Comparison of ENCODE assay signal across 1 cellular context in genomic region chr3:149129326-149130123, GRCh38.
A peak's percentile ranks its signal among the peaks of the same experiment; 100 is the strongest.
TF ChIP-seq lines count a peak whose summit lies in the region.

HPS3 (plus strand) TSS chr3:149129638; CDS start chr3:149129724, 86 bp downstream.

TF ChIP-seq in HEK293, 187 proteins besides CTCF, POLR2A, EP300 and RAD21 (continued from another document and continues in another):
- no peak for TF ChIP-seq PRDM2 (tag by site-specific recombination; IDR thresholded peaks at IDR 0.05; ENCODE audit: borderline replicate concordance)
- TF ChIP-seq SETDB1 (IDR thresholded peaks at IDR 0.05; ENCODE audit: insufficient read length, low read length): peak; percentile 72
- TF ChIP-seq GLIS1 (tag by site-specific recombination; IDR thresholded peaks at IDR 0.05): peak; percentile 58
- TF ChIP-seq AEBP2 (tag by site-specific recombination; IDR thresholded peaks at IDR 0.05; ENCODE audit: borderline replicate concordance): no peak
- no peak for TF ChIP-seq ZNF37A (tag by site-specific recombination; IDR thresholded peaks at IDR 0.05)
- no peak for TF ChIP-seq BCL11A (tag by site-specific recombination; IDR thresholded peaks at IDR 0.05; ENCODE audit: low read depth)
- TF ChIP-seq BCL11B (tag by site-specific recombination; IDR thresholded peaks at IDR 0.05; ENCODE audit: low read depth): no peak
- TF ChIP-seq ZNF133 (tag by site-specific recombination; IDR thresholded peaks at IDR 0.05): no peak
- TF ChIP-seq ZNF335 (tag by site-specific recombination; conservative IDR thresholded peaks at IDR 0.05): peak; percentile 97
- TF ChIP-seq ZNF571 (tag by site-specific recombination; IDR thresholded peaks at IDR 0.05): no peak
- no peak for TF ChIP-seq ZFP41 (tag by site-specific recombination; IDR thresholded peaks at IDR 0.05; ENCODE audit: borderline replicate concordance)
- TF ChIP-seq ZNF121 (tag by site-specific recombination; IDR thresholded peaks at IDR 0.05): no peak
- TF ChIP-seq ZNF76 (tag by site-specific recombination; IDR thresholded peaks at IDR 0.05; ENCODE audit: borderline replicate concordance, low read depth): peak; percentile 30; the same call in 1 of the 2 replicates
- TF ChIP-seq ZNF513 (tag by site-specific recombination; IDR thresholded peaks at IDR 0.05): no peak
- TF ChIP-seq YY2 (tag by site-specific recombination; IDR thresholded peaks at IDR 0.05): no peak
- TF ChIP-seq ZXDB (tag by site-specific recombination; IDR thresholded peaks at IDR 0.05): peak; percentile 99
- TF ChIP-seq ZNF600 (tag by site-specific recombination; IDR thresholded peaks at IDR 0.05): peak; percentile 71
- TF ChIP-seq ZNF837 (tag by site-specific recombination; IDR thresholded peaks at IDR 0.05): no peak
- TF ChIP-seq ZNF654 (tag by site-specific recombination; IDR thresholded peaks at IDR 0.05; ENCODE audit: low read depth): no peak
- no peak for TF ChIP-seq ZNF830 (tag by site-specific recombination; IDR thresholded peaks at IDR 0.05; ENCODE audit: low read depth)
- TF ChIP-seq ZNF211 (tag by site-specific recombination; IDR thresholded peaks at IDR 0.05; ENCODE audit: low read depth): no peak
- peak; percentile 18; the same call in 1 of the 2 replicates for TF ChIP-seq TRIM28 (IDR thresholded peaks at IDR 0.05; ENCODE audit: borderline replicate concordance, low read length)
- no peak for TF ChIP-seq ZNF624 (tag by site-specific recombination; IDR thresholded peaks at IDR 0.05)
- no peak for TF ChIP-seq ZFP69B (tag by site-specific recombination; IDR thresholded peaks at IDR 0.05)
- no peak for TF ChIP-seq ZSCAN16 (tag by site-specific recombination; IDR thresholded peaks at IDR 0.05)
- TF ChIP-seq GLIS2 (tag by site-specific recombination; IDR thresholded peaks at IDR 0.05): peak; percentile 69
- no peak for TF ChIP-seq YY1 (tag by site-specific recombination; IDR thresholded peaks at IDR 0.05)
- TF ChIP-seq ZNF169 (tag by site-specific recombination; IDR thresholded peaks at IDR 0.05): no peak
- no peak for TF ChIP-seq ZNF473 (tag by site-specific recombination; IDR thresholded peaks at IDR 0.05)
- TF ChIP-seq KLF7 (tag by site-specific recombination; IDR thresholded peaks at IDR 0.05; ENCODE audit: borderline replicate concordance): peak; percentile 79
- peak; percentile 94 for TF ChIP-seq KLF9 (tag by site-specific recombination; IDR thresholded peaks at IDR 0.05; ENCODE audit: low read depth)
- TF ChIP-seq ZNF549 (tag by site-specific recombination; IDR thresholded peaks at IDR 0.05): no peak
- peak; percentile 78; the same call in 1 of the 2 replicates for TF ChIP-seq ZFP37 (tag by site-specific recombination; IDR thresholded peaks at IDR 0.05)
- TF ChIP-seq ZSCAN4 (tag by site-specific recombination; IDR thresholded peaks at IDR 0.05): no peak
- peak; percentile 93 for TF ChIP-seq ZBTB8A (tag by site-specific recombination; IDR thresholded peaks at IDR 0.05)
- TF ChIP-seq ZNF660 (tag by site-specific recombination; IDR thresholded peaks at IDR 0.05): 0 out of 2 replicates have a peak, but pooled peaks have one; percentile 9
- peak; percentile 43 for TF ChIP-seq ZFHX2 (tag by site-specific recombination; conservative IDR thresholded peaks at IDR 0.05)
- TF ChIP-seq PRDM10 (tag by site-specific recombination; IDR thresholded peaks at IDR 0.05): peak; percentile 13; the same call in 1 of the 2 replicates
- TF ChIP-seq PBX3 (CRISPR knock-in tag; IDR thresholded peaks at IDR 0.05): peak; percentile 70; the same call in 1 of the 2 replicates
- no peak for TF ChIP-seq GFI1B (tag by site-specific recombination; IDR thresholded peaks at IDR 0.05)
- TF ChIP-seq SCRT1 (tag by site-specific recombination; IDR thresholded peaks at IDR 0.05; ENCODE audit: borderline replicate concordance): no peak
- no peak for TF ChIP-seq BCL6B (tag by site-specific recombination; IDR thresholded peaks at IDR 0.05)
- no peak for TF ChIP-seq ZNF596 (tag by site-specific recombination; IDR thresholded peaks at IDR 0.05)
- no peak for TF ChIP-seq ZNF501 (tag by site-specific recombination; IDR thresholded peaks at IDR 0.05)
- peak; percentile 66; the same call in 1 of the 2 replicates for TF ChIP-seq ZNF792 (tag by site-specific recombination; IDR thresholded peaks at IDR 0.05)
- no peak for TF ChIP-seq ZNF274 (IDR thresholded peaks at IDR 0.05; ENCODE audit: low read length)
- no peak for TF ChIP-seq ZNF274 (tag by site-specific recombination; IDR thresholded peaks at IDR 0.05; ENCODE audit: borderline replicate concordance)
- peak; percentile 40; the same call in 1 of the 2 replicates for TF ChIP-seq ZBTB17 (tag by site-specific recombination; IDR thresholded peaks at IDR 0.05)
- no peak for TF ChIP-seq ZNF18 (tag by site-specific recombination; IDR thresholded peaks at IDR 0.05)
- no peak for TF ChIP-seq ZNF560 (tag by site-specific recombination; IDR thresholded peaks at IDR 0.05; ENCODE audit: borderline replicate concordance)
- TF ChIP-seq ZNF707 (tag by site-specific recombination; IDR thresholded peaks at IDR 0.05): no peak
- peak; percentile 86 for TF ChIP-seq ZIC2 (tag by site-specific recombination; IDR thresholded peaks at IDR 0.05)
